In the genomic region with DNA sequence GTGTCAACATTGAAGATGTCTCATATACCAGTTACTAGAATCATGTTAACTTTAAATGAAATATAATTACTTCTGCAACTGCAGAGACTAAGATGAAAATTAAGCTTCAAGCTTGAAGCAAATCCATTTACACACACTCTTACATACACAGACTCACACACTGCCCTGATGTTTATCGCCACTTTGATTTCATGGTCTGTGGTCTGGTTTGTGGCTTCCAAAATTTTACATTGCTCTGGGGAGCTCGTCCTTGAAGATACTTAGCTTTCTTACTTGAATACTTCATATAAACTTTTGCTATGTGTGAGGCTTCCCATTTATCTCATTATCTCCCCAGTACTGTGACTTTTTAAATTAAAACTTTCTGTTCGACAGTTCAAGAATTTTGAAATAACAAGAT, we compare ENCODE assay signal across 1 cellular context.
TF ChIP-seq lines count a peak whose summit lies in the region.

No MANE protein-coding gene starts in this region.

TF ChIP-seq in GM12878, 131 proteins besides CTCF, POLR2A, EP300 and RAD21:
- TF ChIP-seq STAT3 (IDR thresholded peaks at IDR 0.05; ENCODE audit: low read depth, low read length) (no peak), BMI1 (IDR thresholded peaks at IDR 0.05; ENCODE audit: borderline replicate concordance) (no peak), LARP7 (IDR thresholded peaks at IDR 0.05) (no peak), HDAC2 (IDR thresholded peaks at IDR 0.05) (no peak), NFIC (IDR thresholded peaks at IDR 0.05; ENCODE audit: low read depth, low read length) (no peak), CEBPB (IDR thresholded peaks at IDR 0.05; ENCODE audit: borderline replicate concordance in 1 of 2, low read depth in 2 of 2, low read length in 2 of 2) (no peak), RUNX3 (IDR thresholded peaks at IDR 0.05; ENCODE audit: low read length) (peak; percentile 84), TCF7 (IDR thresholded peaks at IDR 0.05; ENCODE audit: borderline replicate concordance) (0 out of 2 replicates have a peak, but pooled peaks have one; percentile 10)
- TF ChIP-seq, protein P1, sequence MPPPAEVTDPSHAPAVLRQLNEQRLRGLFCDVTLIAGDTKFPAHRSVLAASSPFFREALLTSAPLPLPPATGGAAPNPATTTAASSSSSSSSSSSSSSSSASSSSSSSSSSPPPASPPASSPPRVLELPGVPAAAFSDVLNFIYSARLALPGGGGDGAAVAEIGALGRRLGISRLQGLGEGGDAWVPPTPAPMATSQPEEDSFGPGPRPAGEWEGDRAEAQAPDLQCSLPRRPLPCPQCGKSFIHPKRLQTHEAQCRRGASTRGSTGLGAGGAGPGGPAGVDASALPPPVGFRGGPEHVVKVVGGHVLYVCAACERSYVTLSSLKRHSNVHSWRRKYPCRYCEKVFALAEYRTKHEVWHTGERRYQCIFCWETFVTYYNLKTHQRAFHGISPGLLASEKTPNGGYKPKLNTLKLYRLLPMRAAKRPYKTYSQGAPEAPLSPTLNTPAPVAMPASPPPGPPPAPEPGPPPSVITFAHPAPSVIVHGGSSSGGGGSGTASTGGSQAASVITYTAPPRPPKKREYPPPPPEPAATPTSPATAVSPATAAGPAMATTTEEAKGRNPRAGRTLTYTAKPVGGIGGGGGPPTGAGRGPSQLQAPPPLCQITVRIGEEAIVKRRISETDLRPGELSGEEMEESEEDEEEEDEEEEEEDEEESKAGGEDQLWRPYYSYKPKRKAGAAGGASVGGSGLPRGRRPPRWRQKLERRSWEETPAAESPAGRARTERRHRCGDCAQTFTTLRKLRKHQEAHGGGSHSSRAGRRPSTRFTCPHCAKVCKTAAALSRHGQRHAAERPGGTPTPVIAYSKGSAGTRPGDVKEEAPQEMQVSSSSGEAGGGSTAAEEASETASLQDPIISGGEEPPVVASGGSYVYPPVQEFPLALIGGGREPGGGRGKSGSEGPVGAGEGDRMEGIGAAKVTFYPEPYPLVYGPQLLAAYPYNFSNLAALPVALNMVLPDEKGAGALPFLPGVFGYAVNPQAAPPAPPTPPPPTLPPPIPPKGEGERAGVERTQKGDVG (CRISPR knock-in tag; IDR thresholded peaks at IDR 0.05): no peak
